26 cellular contexts compared by ENCODE assay signal in the genomic region with DNA sequence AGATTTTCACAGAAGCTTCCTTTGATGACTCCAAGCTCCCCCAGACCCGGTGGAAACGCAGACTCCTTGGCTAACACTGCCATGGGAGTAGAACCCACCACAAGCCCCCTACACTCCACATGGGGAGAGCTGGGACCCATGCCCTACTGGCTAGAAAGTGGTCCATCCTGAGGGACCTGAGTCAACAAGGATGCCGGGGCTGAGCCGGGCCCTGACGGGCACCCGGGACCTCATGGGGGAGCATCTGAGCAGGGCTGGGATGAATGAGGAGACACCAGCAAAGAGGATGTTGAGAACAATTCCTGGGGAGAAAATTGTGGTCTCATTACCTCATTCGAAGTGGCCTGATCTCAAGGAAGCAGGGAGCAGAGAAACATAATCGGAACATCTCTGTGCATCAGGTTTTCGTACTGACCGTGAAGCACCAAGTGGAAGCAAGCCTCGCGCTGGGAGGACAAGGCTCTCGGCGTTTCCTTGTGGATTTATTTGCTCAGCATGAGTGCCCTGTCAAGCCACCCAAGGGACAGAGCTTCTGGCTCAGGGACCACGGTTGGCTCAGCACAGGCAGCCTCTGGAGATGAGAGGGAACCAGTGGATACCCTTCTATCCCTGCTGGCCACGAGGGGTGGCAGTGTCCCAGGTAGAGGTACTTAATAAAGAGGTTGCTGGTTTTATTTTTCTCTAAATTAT.
"Had no signal": no experiment of that assay in that cellular context is flagged by ENCODE, and none has a peak within 500 bp of the region (broad histone marks: within the 10 kb centered on the region; RNA-seq: fewer than 3 reads in every experiment).

No MANE protein-coding gene starts in this region.

- H3K9me3 Mint-ChIP-seq: activated B cell treated with CpG ODN at 0.5 μM for 24 hours; activated naive CD4-positive, alpha-beta T cell treated with anti-CD3 and anti-CD28 coated beads for 36 hours; activated naive CD8-positive, alpha-beta T cell treated with anti-CD3 and anti-CD28 coated beads, Interleukin-2, amount 10 ng/mL, durations not matched to agents 7 days and 5 days; endodermal cell; memory B cell; nephron progenitor cell; stimulated activated effector memory CD8-positive, alpha-beta T cell treated with anti-CD3 and anti-CD28 coated beads, Interleukin-12 subunit alpha, Interleukin-12 subunit beta, amount 100 ng/mL, for 72 hours; stimulated activated naive CD8-positive, alpha-beta T cell treated with anti-CD3 and anti-CD28 coated beads, Interleukin-15, amount 100 ng/mL, for 72 hours; T-helper 1 cell treated with Interleukin-12 subunit alpha and Interleukin-12 subunit beta and Interleukin-4 antibody, amounts not matched to agents 30 μg/mL and 1 μg/mL, for 36 hours had no signal

- H3K27ac ChIP-seq: heart left ventricle had no signal

- H3K4me3 Mint-ChIP-seq: activated B cell treated with CpG ODN at 0.5 μM for 24 hours; activated CD4-positive, alpha-beta T cell treated with anti-CD3 and anti-CD28 coated beads for 36 hours; activated naive CD4-positive, alpha-beta T cell treated with anti-CD3 and anti-CD28 coated beads for 36 hours; activated naive CD8-positive, alpha-beta T cell treated with anti-CD3 and anti-CD28 coated beads, Interleukin-2, amount 10 ng/mL, durations not matched to agents 7 days and 5 days; endodermal cell; memory B cell; nephron progenitor cell; stimulated activated effector memory CD8-positive, alpha-beta T cell treated with anti-CD3 and anti-CD28 coated beads, Interleukin-12 subunit alpha, Interleukin-12 subunit beta, amount 100 ng/mL, for 72 hours; stimulated activated naive CD8-positive, alpha-beta T cell treated with anti-CD3 and anti-CD28 coated beads, Interleukin-15, amount 100 ng/mL, for 72 hours; T-helper 1 cell treated with Interleukin-12 subunit alpha and Interleukin-12 subunit beta and Interleukin-4 antibody, amounts not matched to agents 30 μg/mL and 1 μg/mL, for 36 hours had no signal

- H3K36me3 Mint-ChIP-seq: activated naive CD8-positive, alpha-beta T cell treated with anti-CD3 and anti-CD28 coated beads, Interleukin-2, amount 10 ng/mL, durations not matched to agents 7 days and 5 days; memory B cell; stimulated activated effector memory CD8-positive, alpha-beta T cell treated with anti-CD3 and anti-CD28 coated beads, Interleukin-12 subunit alpha, Interleukin-12 subunit beta, amount 100 ng/mL, for 72 hours had no signal

- H3K9me3 ChIP-seq: heart left ventricle, mucosa of descending colon had no signal

- H3K27me3 Mint-ChIP-seq: activated CD4-positive, alpha-beta T cell treated with anti-CD3 and anti-CD28 coated beads for 36 hours; activated naive CD8-positive, alpha-beta T cell treated with anti-CD3 and anti-CD28 coated beads, Interleukin-2, amount 10 ng/mL, durations not matched to agents 7 days and 5 days; stimulated activated naive CD8-positive, alpha-beta T cell treated with anti-CD3 and anti-CD28 coated beads, Interleukin-15, amount 100 ng/mL, for 72 hours had no signal

- H3K4me1 Mint-ChIP-seq: activated CD4-positive, alpha-beta T cell treated with anti-CD3 and anti-CD28 coated beads for 36 hours; activated naive CD8-positive, alpha-beta T cell treated with anti-CD3 and anti-CD28 coated beads, Interleukin-2, amount 10 ng/mL, durations not matched to agents 7 days and 5 days; stimulated activated effector memory CD8-positive, alpha-beta T cell treated with anti-CD3 and anti-CD28 coated beads, Interleukin-12 subunit alpha, Interleukin-12 subunit beta, amount 100 ng/mL, for 72 hours; stimulated activated naive CD8-positive, alpha-beta T cell treated with anti-CD3 and anti-CD28 coated beads, Interleukin-15, amount 100 ng/mL, for 72 hours had no signal

- H3K36me3 ChIP-seq: heart left ventricle had no signal

- H3K4me3 ChIP-seq: heart left ventricle, mucosa of descending colon had no signal

- FAIRE-seq: bronchial epithelial cell, keratinocyte had no signal

- H3K27ac Mint-ChIP-seq: activated B cell treated with CpG ODN at 0.5 μM for 24 hours; activated CD4-positive, alpha-beta T cell treated with anti-CD3 and anti-CD28 coated beads for 36 hours; activated naive CD4-positive, alpha-beta T cell treated with anti-CD3 and anti-CD28 coated beads for 36 hours; activated naive CD8-positive, alpha-beta T cell treated with anti-CD3 and anti-CD28 coated beads, Interleukin-2, amount 10 ng/mL, durations not matched to agents 7 days and 5 days; memory B cell; nephron progenitor cell; progenitor cell of endocrine pancreas; stimulated activated effector memory CD8-positive, alpha-beta T cell treated with anti-CD3 and anti-CD28 coated beads, Interleukin-12 subunit alpha, Interleukin-12 subunit beta, amount 100 ng/mL, for 72 hours; T-helper 1 cell treated with Interleukin-12 subunit alpha and Interleukin-12 subunit beta and Interleukin-4 antibody, amounts not matched to agents 30 μg/mL and 1 μg/mL, for 36 hours had no signal

- ATAC-seq: activated CD4-positive, alpha-beta T cell treated with anti-CD3 and anti-CD28 coated beads for 36 hours; heart left ventricle; left lobe of liver; mucosa of descending colon; stimulated activated effector memory CD8-positive, alpha-beta T cell treated with anti-CD3 and anti-CD28 coated beads, Interleukin-12 subunit alpha, Interleukin-12 subunit beta, amount 100 ng/mL, for 72 hours; stimulated activated naive CD8-positive, alpha-beta T cell treated with anti-CD3 and anti-CD28 coated beads, Interleukin-15, amount 100 ng/mL, for 72 hours had no signal

- DNase-seq: activated B cell treated with CpG ODN at 0.5 μM for 24 hours; activated CD4-positive, alpha-beta T cell treated with anti-CD3 and anti-CD28 coated beads for 36 hours; activated CD4-positive, alpha-beta T cell treated with anti-CD3 and anti-CD28 coated beads, Interleukin-2, amount 50 U/mL, for 4 hours; activated CD8-positive, alpha-beta memory T cell treated with anti-CD3 and anti-CD28 coated beads for 24 hours; activated effector memory CD4-positive, alpha-beta T cell treated with Interleukin-2 at 50 U/mL for 16 hours; activated naive CD4-positive, alpha-beta T cell treated with anti-CD3 and anti-CD28 coated beads for 36 hours; activated naive CD8-positive, alpha-beta T cell treated with anti-CD3 and anti-CD28 coated beads, Interleukin-2, amount 10 ng/mL, durations not matched to agents 7 days and 5 days; activated T-cell treated with anti-CD3 and anti-CD28 coated beads, Interleukin-2, amount 50 U/mL, for 48 hours; amniotic stem cell; cerebellar nuclear complex; cortex of kidney; endodermal cell; mucosa of descending colon; nephron progenitor cell; retina; stimulated activated CD4-positive, alpha-beta T cell treated with anti-CD3 and anti-CD28 coated beads, Interleukin-2, amount 100 ng/mL, for 24 hours; trophoblast cell had no signal
